In genomic region chr1:203682401-203683383, GRCh38 we compare ENCODE assay signal across 9 cellular contexts. TPM values are rescaled to one million over a fixed set of nuclear protein-coding genes. Genes with fewer than 3 reads are reported as not detected.
A peak's percentile ranks its signal among the peaks of the same experiment; 100 is the strongest.
DNase-seq lines count a peak whose midpoint lies in the region; ATAC-seq and TF ChIP-seq lines count a peak whose summit lies in the region.
"Had no signal": no experiment of that assay in that cellular context is flagged by ENCODE, and none has a peak within 500 bp of the region (broad histone marks: within the 10 kb centered on the region; RNA-seq: fewer than 3 reads in every experiment).

No MANE protein-coding gene starts in this region.

- no peaks in the 10 kb centered on the region for H3K9me3 Mint-ChIP-seq in memory B cell
- peaks cover 3% of the 10 kb centered on the region for H3K9me3 Mint-ChIP-seq in type B pancreatic cell

- H3K27ac Mint-ChIP-seq in memory B cell, result peak overlapping the region; percentile 60
- H3K27ac Mint-ChIP-seq in type B pancreatic cell, result no peak overlapping the region

- H3K36me3 Mint-ChIP-seq in memory B cell (peaks cover 9% of the 10 kb centered on the region), type B pancreatic cell (peaks cover 37% of the 10 kb centered on the region)

- peak; percentile 98 for ATAC-seq in memory B cell (ENCODE audit: low read depth)

- TF ChIP-seq POLR2A in prostate gland (IDR thresholded peaks at IDR 0.05), result no peak

- H3K4me3 ChIP-seq in BLaER1 (no peak overlapping the region), LNCaP clone FGC (ENCODE audit: low read depth, low read length) (peak overlapping the region; percentile 78), prostate gland (no peak overlapping the region)
- H3K4me3 ChIP-seq: lung had no signal

- no peaks in the 10 kb centered on the region for H3K27me3 Mint-ChIP-seq in memory B cell
- H3K27me3 Mint-ChIP-seq in type B pancreatic cell, result no peaks in the 10 kb centered on the region

- peaks cover 22% of the 10 kb centered on the region for H3K4me1 ChIP-seq in BLaER1
- no peaks in the 10 kb centered on the region for H3K4me1 ChIP-seq in prostate gland (replicated peaks)

- H4K20me1 ChIP-seq in BLaER1, result peaks cover 9% of the 10 kb centered on the region; the same call in 1 of the 2 replicates

- H3K36me3 ChIP-seq in BLaER1 (peaks cover 80% of the 10 kb centered on the region), prostate gland (no peaks in the 10 kb centered on the region)

- DNase-seq in LNCaP clone FGC (ENCODE audit: low read depth), result peak; percentile 88
- DNase-seq in activated T-helper 1 cell treated with anti-CD3 and anti-CD28 coated beads, Interleukin-2, amount 50 U/mL, for 16 hours (ENCODE audit: low read depth in 1 of 2, low spot score in 1 of 2), result peak; percentile 10 to 36
- DNase-seq in memory B cell (ENCODE audit: low spot score in 2 of 2), result peak; percentile 14 to 38
- no peak for DNase-seq in D341Med (ENCODE audit: low spot score)
- no peak for DNase-seq in mesenteric fat pad (ENCODE audit: low spot score)
- no peak for DNase-seq in type B pancreatic cell (ENCODE audit: extremely low spot score, unreplicated experiment)
- DNase-seq in prostate gland (ENCODE audit: low spot score), result no peak

- H3K27ac ChIP-seq in BLaER1 (peak overlapping the region; percentile 30; the same call in 1 of the 2 replicates), prostate gland (no peak overlapping the region)

- peak overlapping the region; percentile 19 for H3K4me2 ChIP-seq in BLaER1

- 74% methylated on average over 20 of the region's 20 CpGs for WGBS in prostate gland

- no peaks in the 10 kb centered on the region for H3K27me3 ChIP-seq in BLaER1
- no peaks in the 10 kb centered on the region for H3K27me3 ChIP-seq in prostate gland (replicated peaks; ENCODE audit: insufficient read depth)

- intact Hi-C loops in prostate gland (cut with DNase I), result no loop called here

- H3K9ac ChIP-seq in BLaER1, result no peak overlapping the region

- H3K4me3 Mint-ChIP-seq in memory B cell, result no peak overlapping the region
- H3K4me3 Mint-ChIP-seq in type B pancreatic cell, result no peak overlapping the region

- TF ChIP-seq CTCF in LNCaP clone FGC (IDR thresholded peaks at IDR 0.05; ENCODE audit: control insufficient read depth, extremely low read depth, insufficient read depth), result no peak
- TF ChIP-seq CTCF in type B pancreatic cell (conservative IDR thresholded peaks at IDR 0.05), result no peak
- no peak for TF ChIP-seq CTCF in prostate gland (IDR thresholded peaks at IDR 0.05)

- H3K4me1 Mint-ChIP-seq in memory B cell (peaks cover 12% of the 10 kb centered on the region), type B pancreatic cell (ENCODE audit: unreplicated experiment) (peaks cover 31% of the 10 kb centered on the region)

- H3K9me3 ChIP-seq in BLaER1 (no peaks in the 10 kb centered on the region), prostate gland (no peaks in the 10 kb centered on the region)

RNA-seq across cellular contexts. Expression of gene ATP2B4, which starts 56.1 kb away (rescaled TPM):
- total RNA-seq in mesenteric fat pad (122 TPM), type B pancreatic cell (ENCODE audit: low replicate concordance) (89.6 and 91.6 TPM in 2 replicates), prostate gland (100 to 1,000 TPM in 1 of 2 donors, 10 to 100 TPM in 1; 31.7 to 127 TPM)

Comparison
In these comparisons a context has a peak if more than half of its experiments do, and no peak if none do; other contexts are left out.
1. DNase-seq: peak in LNCaP clone FGC (single experiment), activated T-helper 1 cell treated with anti-CD3 and anti-CD28 coated beads, Interleukin-2, amount 50 U/mL, for 16 hours (2 of 2) and memory B cell (2 of 2); none in D341Med (single experiment), mesenteric fat pad (single experiment), type B pancreatic cell (single experiment) and prostate gland (single experiment).